In the genomic region with DNA sequence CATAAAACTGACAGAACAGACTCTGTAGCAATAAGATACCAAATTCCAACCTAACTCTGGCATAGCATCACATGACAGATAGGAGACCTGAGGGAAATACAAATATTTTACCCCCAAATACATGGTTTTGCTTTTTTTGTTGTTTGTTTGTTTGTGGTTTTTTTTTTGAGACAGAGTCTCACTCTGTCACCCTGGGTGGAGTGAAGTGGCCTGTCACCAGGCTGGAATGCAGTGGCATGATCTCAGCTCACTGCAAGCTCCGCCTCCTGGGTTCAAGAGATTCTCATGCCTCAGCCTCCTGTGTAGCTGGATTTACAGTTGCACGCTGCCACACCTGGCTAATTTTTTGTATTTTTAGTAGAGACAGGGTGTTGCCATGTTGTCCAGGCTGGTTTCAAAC, we compare ENCODE assay signal across 1 cellular context.
TF ChIP-seq lines count a peak whose summit lies in the region.
"Not testable (repeated sequence)": the region's sequence is repeated elsewhere in the genome, so short reads cannot be mapped to it uniquely, and the experiment has no call there.

No MANE protein-coding gene starts in this region.

TF ChIP-seq in K562, 482 proteins besides CTCF, POLR2A, EP300 and RAD21:
- TF ChIP-seq JUN (IDR thresholded peaks at IDR 0.05; ENCODE audit: borderline replicate concordance, low read depth, low read length) (0 out of 2 replicates have a peak, but pooled peaks have one; percentile 28), EP400 (IDR thresholded peaks at IDR 0.05) (0 out of 2 replicates have a peak, but pooled peaks have one; percentile 4), DPF2 (IDR thresholded peaks at IDR 0.05) (peak; percentile 25; the same call in 1 of the 2 replicates), MEIS2 (IDR thresholded peaks at IDR 0.05; ENCODE audit: partially characterized antibody) (peak; percentile 31), SMARCE1 (IDR thresholded peaks at IDR 0.05) (0 out of 2 replicates have a peak, but pooled peaks have one; percentile 16), SREBF1 (IDR thresholded peaks at IDR 0.05; ENCODE audit: borderline replicate concordance, low read depth, low read length) (0 out of 2 replicates have a peak, but pooled peaks have one; percentile 35), JUND (IDR thresholded peaks at IDR 0.05; ENCODE audit: borderline replicate concordance, low read depth, low read length) (peak; percentile 31; the same call in 1 of the 2 replicates), JUND (tag; IDR thresholded peaks at IDR 0.05; ENCODE audit: borderline replicate concordance, low read depth, low read length) (peak; percentile 24; the same call in 1 of the 3 replicates), ATF7 (IDR thresholded peaks at IDR 0.05) (peak; percentile 56; the same call in 1 of the 2 replicates), TEAD1 (CRISPR knock-in tag; IDR thresholded peaks at IDR 0.05) (peak in 1 of 2 experiments; percentile 86; a peak in 1 of 4 replicates), FOSL1 (tag; conservative IDR thresholded peaks at IDR 0.05) (0 out of 2 replicates have a peak, but pooled peaks have one; percentile 41)
- not testable (repeated sequence) for TF ChIP-seq JUN (CRISPR knock-in tag; IDR thresholded peaks at IDR 0.05; ENCODE audit: borderline replicate concordance)
- TF ChIP-seq, protein P1, sequence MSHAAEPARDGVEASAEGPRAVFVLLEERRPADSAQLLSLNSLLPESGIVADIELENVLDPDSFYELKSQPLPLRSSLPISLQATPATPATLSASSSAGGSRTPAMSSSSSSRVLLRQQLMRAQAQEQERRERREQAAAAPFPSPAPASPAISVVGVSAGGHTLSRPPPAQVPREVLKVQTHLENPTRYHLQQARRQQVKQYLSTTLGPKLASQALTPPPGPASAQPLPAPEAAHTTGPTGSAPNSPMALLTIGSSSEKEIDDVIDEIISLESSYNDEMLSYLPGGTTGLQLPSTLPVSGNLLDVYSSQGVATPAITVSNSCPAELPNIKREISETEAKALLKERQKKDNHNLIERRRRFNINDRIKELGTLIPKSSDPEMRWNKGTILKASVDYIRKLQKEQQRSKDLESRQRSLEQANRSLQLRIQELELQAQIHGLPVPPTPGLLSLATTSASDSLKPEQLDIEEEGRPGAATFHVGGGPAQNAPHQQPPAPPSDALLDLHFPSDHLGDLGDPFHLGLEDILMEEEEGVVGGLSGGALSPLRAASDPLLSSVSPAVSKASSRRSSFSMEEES (CRISPR knock-in tag; IDR thresholded peaks at IDR 0.05): 0 out of 2 replicates have a peak, but pooled peaks have one; percentile 11
- TF ChIP-seq, protein P2, sequence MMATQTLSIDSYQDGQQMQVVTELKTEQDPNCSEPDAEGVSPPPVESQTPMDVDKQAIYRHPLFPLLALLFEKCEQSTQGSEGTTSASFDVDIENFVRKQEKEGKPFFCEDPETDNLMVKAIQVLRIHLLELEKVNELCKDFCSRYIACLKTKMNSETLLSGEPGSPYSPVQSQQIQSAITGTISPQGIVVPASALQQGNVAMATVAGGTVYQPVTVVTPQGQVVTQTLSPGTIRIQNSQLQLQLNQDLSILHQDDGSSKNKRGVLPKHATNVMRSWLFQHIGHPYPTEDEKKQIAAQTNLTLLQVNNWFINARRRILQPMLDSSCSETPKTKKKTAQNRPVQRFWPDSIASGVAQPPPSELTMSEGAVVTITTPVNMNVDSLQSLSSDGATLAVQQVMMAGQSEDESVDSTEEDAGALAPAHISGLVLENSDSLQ (IDR thresholded peaks at IDR 0.05): peak; percentile 77
